In the genomic region with DNA sequence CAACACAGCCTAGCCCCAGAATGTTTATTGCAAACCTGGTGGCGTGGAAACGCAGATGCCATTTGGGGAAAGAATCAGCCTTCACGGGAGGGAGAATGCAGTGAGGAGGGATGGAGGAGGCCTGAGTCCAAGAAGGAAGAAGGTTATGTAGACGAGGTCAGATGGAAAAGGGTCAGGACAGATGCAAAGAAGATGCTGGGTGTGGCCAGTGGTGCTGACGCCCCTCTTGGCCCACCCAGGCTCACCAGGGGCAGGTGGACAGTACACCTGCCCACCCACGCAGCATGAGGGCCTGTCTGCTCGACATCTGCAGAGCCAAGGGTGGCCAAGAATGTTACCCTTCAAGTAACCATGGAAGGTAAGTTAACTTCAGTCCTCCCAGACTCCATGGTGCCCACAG, we compare ENCODE assay signal across 23 cellular contexts.
"Had no signal": no experiment of that assay in that cellular context is flagged by ENCODE, and none has a peak within 500 bp of the region (broad histone marks: within the 10 kb centered on the region; RNA-seq: fewer than 3 reads in every experiment).

No MANE protein-coding gene starts in this region.

- H3K27me3 ChIP-seq: SJCRH30 had no signal

- H3K4me2 ChIP-seq: SK-N-SH had no signal

- H3K9me3 ChIP-seq: SJCRH30, SK-N-SH had no signal

- H3K27ac ChIP-seq: SJCRH30, VCaP had no signal

- H3K4me3 ChIP-seq: K562, SJCRH30 had no signal

- H3K9me3 Mint-ChIP-seq: activated CD8-positive, alpha-beta T cell treated with anti-CD3 and anti-CD28 coated beads for 36 hours; activated T-cell treated with anti-CD3 and anti-CD28 coated beads, Interleukin-2, amount 50 U/mL, for 72 hours; activated T-helper 2 cell treated with anti-CD3 and anti-CD28 coated beads, Interferon-gamma antibody, Interleukin-2, Interleukin-4, amounts not matched to agents 10 μg/mL and 5 μg/mL and 100 μg/mL, durations not matched to agents 14 hours and 24 hours and 36 hours had no signal

- H3K4me3 Mint-ChIP-seq: activated CD4-positive, alpha-beta T cell treated with anti-CD3 and anti-CD28 coated beads for 36 hours; activated CD8-positive, alpha-beta T cell treated with anti-CD3 and anti-CD28 coated beads for 36 hours; activated naive CD8-positive, alpha-beta T cell; activated T-cell treated with anti-CD3 and anti-CD28 coated beads, Interleukin-2, amount 50 U/mL, for 72 hours had no signal

- H3K4me1 ChIP-seq: SJCRH30 had no signal

- H3K36me3 ChIP-seq: SJCRH30 had no signal

- DNase-seq: activated CD4-positive, alpha-beta T cell treated with anti-CD3 and anti-CD28 coated beads for 36 hours; activated CD4-positive, alpha-beta T cell treated with anti-CD3 and anti-CD28 coated beads, Interleukin-2, amount 50 U/mL, for 1 hour; activated CD4-positive, CD25-positive, alpha-beta regulatory T cell; activated CD8-positive, alpha-beta memory T cell treated with anti-CD3 and anti-CD28 coated beads, Interleukin-2, amount 50 U/mL, for 4 hours; activated CD8-positive, alpha-beta T cell treated with anti-CD3 and anti-CD28 coated beads for 36 hours; activated naive CD4-positive, alpha-beta T cell; activated T-cell treated with anti-CD3 and anti-CD28 coated beads, Interleukin-2, amount 50 U/mL, for 72 hours; central memory CD4-positive, alpha-beta T cell; Kasumi-1; NCI-H1105 treated with DMSO at 0.1 percent for 48 hours; NCI-H1436 treated with DMSO at 0.1 percent for 48 hours; NCI-H187; NCI-H2081; NCI-H446; NCI-H524; Right ventricle myocardium superior; SJCRH30; SK-N-SH; T-helper 1 cell had no signal

- H3K9me2 ChIP-seq: SK-N-SH had no signal

- H3K36me3 Mint-ChIP-seq: activated naive CD8-positive, alpha-beta T cell had no signal

- H3K9ac ChIP-seq: SK-N-SH had no signal

- H3K4me1 Mint-ChIP-seq: activated CD4-positive, alpha-beta T cell treated with anti-CD3 and anti-CD28 coated beads for 36 hours had no signal

- H3K27ac Mint-ChIP-seq: activated CD4-positive, alpha-beta T cell treated with anti-CD3 and anti-CD28 coated beads for 36 hours; activated CD8-positive, alpha-beta T cell treated with anti-CD3 and anti-CD28 coated beads for 36 hours; activated naive CD8-positive, alpha-beta T cell; activated T-cell treated with anti-CD3 and anti-CD28 coated beads, Interleukin-2, amount 50 U/mL, for 72 hours; activated T-helper 2 cell treated with anti-CD3 and anti-CD28 coated beads, Interferon-gamma antibody, Interleukin-2, Interleukin-4, amounts not matched to agents 10 μg/mL and 5 μg/mL and 100 μg/mL, durations not matched to agents 14 hours and 24 hours and 36 hours had no signal

- ATAC-seq: activated CD4-positive, alpha-beta T cell treated with anti-CD3 and anti-CD28 coated beads for 36 hours; activated CD8-positive, alpha-beta T cell treated with anti-CD3 and anti-CD28 coated beads for 36 hours; activated T-cell treated with anti-CD3 and anti-CD28 coated beads, Interleukin-2, amount 50 U/mL, for 72 hours; K562 had no signal
